Comparison of ENCODE assay signal across 9 cellular contexts in genomic region chr14:58427289-58428010, GRCh38.
DNase-seq lines count a peak whose midpoint lies in the region; ATAC-seq, FAIRE-seq and TF ChIP-seq lines count a peak whose summit lies in the region.
"Had no signal": no experiment of that assay in that cellular context is flagged by ENCODE, and none has a peak within 500 bp of the region (broad histone marks: within the 10 kb centered on the region; RNA-seq: fewer than 3 reads in every experiment).

KIAA0586 (plus strand) TSS chr14:58427719; CDS start chr14:58428265, 546 bp downstream.
A gene with protein sequence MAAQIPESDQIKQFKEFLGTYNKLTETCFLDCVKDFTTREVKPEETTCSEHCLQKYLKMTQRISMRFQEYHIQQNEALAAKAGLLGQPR (minus strand): TSS chr14:58427531. CDS start chr14:58411945, 15,586 bp downstream.

- no peaks in the 10 kb centered on the region for H3K27me3 Mint-ChIP-seq in central memory CD8-positive, alpha-beta T cell

- peak within 1 kb of the TSS; percentile 94 for H3K27ac Mint-ChIP-seq in central memory CD8-positive, alpha-beta T cell (ENCODE audit: low read depth)

- H3K4me3 ChIP-seq in AG09309 (ENCODE audit: control insufficient read depth, low read depth, low read length): peak within 1 kb of the TSS; percentile 94

- no peak for TF ChIP-seq CTCF in AG09309 (IDR thresholded peaks at IDR 0.05; ENCODE audit: control insufficient read depth, insufficient read depth, low read depth, low read length, missing control alignments)

- peak; percentile 79 for FAIRE-seq in islet of Langerhans (lab: Jason Lieb, UNC)
- FAIRE-seq: colon had no signal

- peaks cover 26% of the 10 kb centered on the region for H3K4me1 Mint-ChIP-seq in central memory CD8-positive, alpha-beta T cell

- H3K9me3 Mint-ChIP-seq in central memory CD8-positive, alpha-beta T cell: no peaks in the 10 kb centered on the region

- ATAC-seq in GM19025 (IDR thresholded peaks at IDR 0.05; ENCODE audit: low read depth, unreplicated experiment): peak; percentile 85
- ATAC-seq in HG03342 (IDR thresholded peaks at IDR 0.05; ENCODE audit: unreplicated experiment): peak; percentile 92
- ATAC-seq in central memory CD8-positive, alpha-beta T cell (replicated peaks; ENCODE audit: extremely low read depth, poor library complexity, severe bottlenecking): peak; percentile 90

- peak; percentile 97 for DNase-seq in AG09309 (ENCODE audit: low read depth)
- peak; percentile 98 for DNase-seq in NCI-H446 (lab: John Stamatoyannopoulos, UW)
- DNase-seq in activated CD4-positive, CD25-positive, alpha-beta regulatory T cell treated with anti-CD3 and anti-CD28 coated beads, Interleukin-2, amount 50 U/mL, for 16 hours (ENCODE audit: low read depth, low spot score): peak; percentile 94
- DNase-seq in central memory CD8-positive, alpha-beta T cell (ENCODE audit: low spot score in 2 of 2): peak; percentile 91 to 96
- peak; percentile 90 for DNase-seq in stimulated activated CD4-positive, alpha-beta T cell treated with anti-CD3 and anti-CD28 coated beads, Interleukin-12 subunit alpha, Interleukin-12 subunit beta, amount 100 ng/mL, for 4 hours

- H3K36me3 Mint-ChIP-seq in central memory CD8-positive, alpha-beta T cell (ENCODE audit: insufficient read depth): peaks cover 27% of the 10 kb centered on the region

- peak within 1 kb of the TSS; percentile 82 for H3K4me3 Mint-ChIP-seq in central memory CD8-positive, alpha-beta T cell

Comparison
In these comparisons a context has a peak if more than half of its experiments do, and no peak if none do; other contexts are left out.
1. Peak in every context shown above with its lines: DNase-seq, ATAC-seq and H3K4me3 ChIP-seq.